In genomic region chr9:1495282-1495681, GRCh38 we compare ENCODE assay signal across 27 cellular contexts.
"Had no signal": no experiment of that assay in that cellular context is flagged by ENCODE, and none has a peak within 500 bp of the region (broad histone marks: within the 10 kb centered on the region; RNA-seq: fewer than 3 reads in every experiment).

No MANE protein-coding gene starts in this region.

- ATAC-seq: esophagus mucosa; gastrocnemius medialis; left cardiac atrium; left lung; naive thymus-derived CD4-positive, alpha-beta T cell; psoas muscle; right cardiac atrium; stimulated activated effector memory CD8-positive, alpha-beta T cell treated with anti-CD3 and anti-CD28 coated beads, Interleukin-12 subunit alpha, Interleukin-12 subunit beta, amount 100 ng/mL, for 72 hours had no signal

- H3K27ac ChIP-seq: colonic mucosa, epithelial cell of prostate, gastrocnemius medialis, left lung, neural progenitor cell, psoas muscle, sigmoid colon, stomach, tibial artery, upper lobe of left lung had no signal

- H2AFZ ChIP-seq: neural progenitor cell had no signal

- H3K4me1 ChIP-seq: colonic mucosa, gastrocnemius medialis, left lung, neural progenitor cell, psoas muscle, sigmoid colon, stomach, tibial artery, upper lobe of left lung had no signal

- H3K36me3 Mint-ChIP-seq: naive thymus-derived CD4-positive, alpha-beta T cell; neural progenitor cell; stimulated activated effector memory CD8-positive, alpha-beta T cell treated with anti-CD3 and anti-CD28 coated beads, Interleukin-12 subunit alpha, Interleukin-12 subunit beta, amount 100 ng/mL, for 72 hours had no signal

- H3K36me3 ChIP-seq: colonic mucosa, gastrocnemius medialis, left lung, neural progenitor cell, sigmoid colon, stomach, tibial artery, upper lobe of left lung had no signal

- H3K27me3 ChIP-seq: colonic mucosa, gastrocnemius medialis, left lung, neural progenitor cell, sigmoid colon, stomach, tibial artery, upper lobe of left lung had no signal

- H3K4me1 Mint-ChIP-seq: endodermal cell; neural progenitor cell; stimulated activated effector memory CD8-positive, alpha-beta T cell treated with anti-CD3 and anti-CD28 coated beads, Interleukin-12 subunit alpha, Interleukin-12 subunit beta, amount 100 ng/mL, for 72 hours had no signal

- H3K9me3 ChIP-seq: colonic mucosa, gastrocnemius medialis, left lung, psoas muscle, sigmoid colon, stomach, tibial artery, upper lobe of left lung had no signal

- H3K4me2 ChIP-seq: neural progenitor cell had no signal

- H3K9me3 Mint-ChIP-seq: dendritic cell treated with granulocyte-macrophage colony-stimulating factor and Interleukin-4, amounts not matched to agents 40 ng/mL and 50 ng/mL, for 4 days; endodermal cell; nephron; neural progenitor cell; stimulated activated effector memory CD8-positive, alpha-beta T cell treated with anti-CD3 and anti-CD28 coated beads, Interleukin-12 subunit alpha, Interleukin-12 subunit beta, amount 100 ng/mL, for 72 hours had no signal

- H3K4me3 Mint-ChIP-seq: dendritic cell treated with granulocyte-macrophage colony-stimulating factor and Interleukin-4, amounts not matched to agents 40 ng/mL and 50 ng/mL, for 4 days; endodermal cell; naive thymus-derived CD4-positive, alpha-beta T cell; nephron; neural progenitor cell; stimulated activated effector memory CD8-positive, alpha-beta T cell treated with anti-CD3 and anti-CD28 coated beads, Interleukin-12 subunit alpha, Interleukin-12 subunit beta, amount 100 ng/mL, for 72 hours had no signal

- H3K27me3 Mint-ChIP-seq: dendritic cell treated with granulocyte-macrophage colony-stimulating factor and Interleukin-4, amounts not matched to agents 40 ng/mL and 50 ng/mL, for 4 days had no signal

- H3K27ac Mint-ChIP-seq: dendritic cell treated with granulocyte-macrophage colony-stimulating factor and Interleukin-4, amounts not matched to agents 40 ng/mL and 50 ng/mL, for 4 days; endodermal cell; naive thymus-derived CD4-positive, alpha-beta T cell; nephron; neural progenitor cell; stimulated activated effector memory CD8-positive, alpha-beta T cell treated with anti-CD3 and anti-CD28 coated beads, Interleukin-12 subunit alpha, Interleukin-12 subunit beta, amount 100 ng/mL, for 72 hours had no signal

- H3K4me3 ChIP-seq: colonic mucosa, gastrocnemius medialis, left lung, neural progenitor cell, psoas muscle, sigmoid colon, stomach, tibial artery, upper lobe of left lung had no signal

- DNase-seq: colonic mucosa; effector CD8-positive, alpha-beta T cell; endodermal cell; foreskin fibroblast; gastrocnemius medialis; head of caudate nucleus; left cardiac atrium; left lung; mesenchymal stem cell; midbrain; naive thymus-derived CD4-positive, alpha-beta T cell; posterior cingulate gyrus; psoas muscle; right cardiac atrium; sigmoid colon; stimulated activated CD4-positive, alpha-beta T cell treated with anti-CD3 and anti-CD28 coated beads, Interleukin-2, amount 100 ng/mL, for 24 hours; stimulated activated CD4-positive, alpha-beta T cell treated with anti-CD3 and anti-CD28 coated beads, Interleukin-4, amount 100 ng/mL, for 24 hours; stimulated activated naive CD4-positive, alpha-beta T cell treated with Interleukin-2 at 50 U/mL for 16 hours; stomach; tibial artery; upper lobe of left lung had no signal

- H3K9ac ChIP-seq: neural progenitor cell had no signal
